In genomic region chr21:26806734-26807372, GRCh38 we compare ENCODE assay signal across 17 cellular contexts. TPM values are rescaled to one million over a fixed set of nuclear protein-coding genes. Genes with fewer than 3 reads are reported as not detected.
DNase-seq lines count a peak whose midpoint lies in the region; ATAC-seq and TF ChIP-seq lines count a peak whose summit lies in the region.
"Had no signal": no experiment of that assay in that cellular context is flagged by ENCODE, and none has a peak within 500 bp of the region (broad histone marks: within the 10 kb centered on the region; RNA-seq: fewer than 3 reads in every experiment).

No MANE protein-coding gene starts in this region.

- H3K4me1 ChIP-seq in skeletal muscle satellite cell (ENCODE audit: control insufficient read depth, insufficient read depth, low read length): peaks cover 4% of the 10 kb centered on the region
- no peaks in the 10 kb centered on the region for H3K4me1 ChIP-seq in CD8-positive, alpha-beta memory T cell (ENCODE audit: insufficient read depth, low read length)
- H3K4me1 ChIP-seq: colonic mucosa had no signal

- no peak overlapping the region for H3K4me3 ChIP-seq in skeletal muscle satellite cell (ENCODE audit: low read length)
- no peak overlapping the region for H3K4me3 ChIP-seq in WERI-Rb-1 (ENCODE audit: low read depth, low read length)
- H3K4me3 ChIP-seq in CD8-positive, alpha-beta memory T cell (ENCODE audit: low read length): no peak overlapping the region
- H3K4me3 ChIP-seq: colonic mucosa had no signal

- H3K27me3 Mint-ChIP-seq in effector memory CD8-positive, alpha-beta T cell: peaks cover 0 to 7% of the 10 kb centered on the region in 2 donors
- peaks cover 0 to 3% of the 10 kb centered on the region in 2 donors for H3K27me3 Mint-ChIP-seq in CD8-positive, alpha-beta memory T cell
- H3K27me3 Mint-ChIP-seq: activated CD4-positive, alpha-beta memory T cell treated with anti-CD3 and anti-CD28 coated beads for 36 hours had no signal

- no peak overlapping the region for H3K4me3 Mint-ChIP-seq in effector memory CD8-positive, alpha-beta T cell
- peak overlapping the region in 1 of 7 donors; percentile 47 for H3K4me3 Mint-ChIP-seq in CD8-positive, alpha-beta memory T cell
- H3K4me3 Mint-ChIP-seq: activated CD4-positive, alpha-beta memory T cell treated with anti-CD3 and anti-CD28 coated beads for 36 hours had no signal

- no peak overlapping the region for H3K27ac ChIP-seq in WERI-Rb-1
- H3K27ac ChIP-seq in CD8-positive, alpha-beta memory T cell (ENCODE audit: low read depth, low read length): no peak overlapping the region
- H3K27ac ChIP-seq: 22Rv1, colonic mucosa had no signal

- ATAC-seq in effector memory CD8-positive, alpha-beta T cell (replicated peaks): peak; percentile 63
- ATAC-seq in HG02763 (IDR thresholded peaks at IDR 0.05; ENCODE audit: unreplicated experiment): no peak
- ATAC-seq: esophagus mucosa, left colon, Right ventricle myocardium inferior had no signal

- no peaks in the 10 kb centered on the region for H3K9me3 ChIP-seq in skeletal muscle satellite cell (replicated peaks; ENCODE audit: low read length)
- no peaks in the 10 kb centered on the region for H3K9me3 ChIP-seq in WERI-Rb-1 (ENCODE audit: severe bottlenecking)
- no peaks in the 10 kb centered on the region for H3K9me3 ChIP-seq in CD8-positive, alpha-beta memory T cell (ENCODE audit: low read length)
- H3K9me3 ChIP-seq: colonic mucosa had no signal

- H3K9ac ChIP-seq in skeletal muscle satellite cell (ENCODE audit: low read depth, low read length): no peak overlapping the region

- peak; percentile 47 for DNase-seq in DMS53 (lab: John Stamatoyannopoulos, UW)
- no peak for DNase-seq in DMS53 treated with DMSO at 0.1 percent for 48 hours (lab: John Stamatoyannopoulos, UW; ENCODE audit: unreplicated experiment)
- peak; percentile 65 for DNase-seq in NOMO-1 treated with DMSO at 0.1 percent for 48 hours (lab: John Stamatoyannopoulos, UW; ENCODE audit: unreplicated experiment)
- no peak for DNase-seq in effector memory CD8-positive, alpha-beta T cell
- DNase-seq in WERI-Rb-1: no peak
- no peak for DNase-seq in CD8-positive, alpha-beta memory T cell
- DNase-seq: activated CD4-positive, alpha-beta memory T cell treated with anti-CD3 and anti-CD28 coated beads for 36 hours; amygdala; colonic mucosa; hippocampal formation; left colon; NCI-H1930 had no signal

- H3K27me3 ChIP-seq in skeletal muscle satellite cell (ENCODE audit: control insufficient read depth, insufficient read depth, low read length): no peaks in the 10 kb centered on the region
- H3K27me3 ChIP-seq in WERI-Rb-1 (ENCODE audit: insufficient read depth, low read depth, severe bottlenecking): peaks cover 95% of the 10 kb centered on the region
- no peaks in the 10 kb centered on the region for H3K27me3 ChIP-seq in CD8-positive, alpha-beta memory T cell (ENCODE audit: insufficient read depth, low read length, poor library complexity, severe bottlenecking)
- H3K27me3 ChIP-seq: colonic mucosa had no signal

- POLR2A ChIA-PET in CD8-positive, alpha-beta memory T cell (lab: Charles Lee): no interaction called here

- no peak overlapping the region for H3K27ac Mint-ChIP-seq in effector memory CD8-positive, alpha-beta T cell
- H3K27ac Mint-ChIP-seq in CD8-positive, alpha-beta memory T cell: peak overlapping the region in 1 of 8 donors; percentile 44
- H3K27ac Mint-ChIP-seq: activated CD4-positive, alpha-beta memory T cell treated with anti-CD3 and anti-CD28 coated beads for 36 hours had no signal

- peaks cover 0 to 2% of the 10 kb centered on the region in 2 donors for H3K4me1 Mint-ChIP-seq in effector memory CD8-positive, alpha-beta T cell (ENCODE audit: low read depth in 2 of 2)
- H3K4me1 Mint-ChIP-seq in CD8-positive, alpha-beta memory T cell: no peaks in the 10 kb centered on the region

- H3K36me3 Mint-ChIP-seq in effector memory CD8-positive, alpha-beta T cell (ENCODE audit: insufficient read depth): no peaks in the 10 kb centered on the region
- no peaks in the 10 kb centered on the region for H3K36me3 Mint-ChIP-seq in CD8-positive, alpha-beta memory T cell
- H3K36me3 Mint-ChIP-seq: activated CD4-positive, alpha-beta memory T cell treated with anti-CD3 and anti-CD28 coated beads for 36 hours had no signal

- peak overlapping the region; percentile 37 for H3K4me2 ChIP-seq in skeletal muscle satellite cell (ENCODE audit: low read length)

- TF ChIP-seq CTCF in WERI-Rb-1 (IDR thresholded peaks at IDR 0.05; ENCODE audit: low read depth, low read length): no peak

- CTCF ChIA-PET in CD8-positive, alpha-beta memory T cell (lab: Charles Lee): no interaction called here

- H3K36me3 ChIP-seq in skeletal muscle satellite cell (ENCODE audit: insufficient read depth, low read length) (no peaks in the 10 kb centered on the region), WERI-Rb-1 (no peaks in the 10 kb centered on the region)
- no peaks in the 10 kb centered on the region for H3K36me3 ChIP-seq in CD8-positive, alpha-beta memory T cell (ENCODE audit: insufficient read depth, low read length)
- H3K36me3 ChIP-seq: colonic mucosa had no signal

- H3K9me3 Mint-ChIP-seq in effector memory CD8-positive, alpha-beta T cell: peaks cover 0 to 3% of the 10 kb centered on the region in 2 donors
- H3K9me3 Mint-ChIP-seq in CD8-positive, alpha-beta memory T cell: peaks cover 0 to 5% (median 0%) of the 10 kb centered on the region in 5 donors
- H3K9me3 Mint-ChIP-seq: activated CD4-positive, alpha-beta memory T cell treated with anti-CD3 and anti-CD28 coated beads for 36 hours had no signal

RNA-seq across cellular contexts. Expression of gene ADAMTS1, which starts 38.4 kb away (rescaled TPM):
- total RNA-seq in skeletal muscle satellite cell (2012; rRNA removed): 208 and 270 TPM in 2 replicates
- not detected for total RNA-seq in CD8-positive, alpha-beta memory T cell
- polyA plus RNA-seq in CD8-positive, alpha-beta memory T cell: 0.87 TPM
- total RNA-seq: activated CD4-positive, alpha-beta memory T cell treated with anti-CD3 and anti-CD28 coated beads for 36 hours had no signal

Comparison
In these comparisons a context has a peak if more than half of its experiments do, and no peak if none do; other contexts are left out.
1. DNase-seq: peak in DMS53 (single experiment) and NOMO-1 treated with DMSO at 0.1 percent for 48 hours (single experiment); none in DMS53 treated with DMSO at 0.1 percent for 48 hours (single experiment), effector memory CD8-positive, alpha-beta T cell (0 of 3), WERI-Rb-1 (single experiment) and CD8-positive, alpha-beta memory T cell (0 of 5).